Comparison of ENCODE assay signal across 24 cellular contexts in the genomic region with DNA sequence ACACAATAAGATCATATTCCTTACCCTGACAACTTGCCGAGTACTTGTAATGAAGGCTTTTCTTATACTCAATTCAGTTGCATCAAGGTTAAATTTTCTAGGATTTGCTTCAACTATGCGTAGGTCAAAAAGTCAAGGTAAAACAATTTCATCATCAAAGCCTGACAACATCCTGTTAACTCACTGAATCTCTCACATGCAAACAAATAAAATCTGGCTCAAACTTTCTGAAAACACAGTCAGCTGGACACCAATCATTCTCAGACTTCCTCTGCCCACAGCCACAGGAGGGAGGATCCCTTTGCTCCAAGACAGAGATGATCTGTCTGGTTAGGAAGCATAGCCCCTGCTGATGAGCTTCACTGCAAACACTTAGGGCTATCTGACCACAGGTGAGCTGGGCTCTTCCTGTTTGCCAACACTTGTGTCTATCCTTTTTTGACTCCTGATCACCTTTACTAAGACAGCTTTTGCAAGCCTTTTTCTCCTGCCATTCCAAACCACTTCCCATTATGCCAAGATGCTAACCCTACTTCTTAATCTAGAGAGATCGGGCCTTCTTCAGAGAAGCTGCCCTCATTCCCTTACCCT. TPM values are rescaled to one million over a fixed set of nuclear protein-coding genes. Genes with fewer than 3 reads are reported as not detected.
"Had no signal": no experiment of that assay in that cellular context is flagged by ENCODE, and none has a peak within 500 bp of the region (broad histone marks: within the 10 kb centered on the region; RNA-seq: fewer than 3 reads in every experiment).

No MANE protein-coding gene starts in this region.

- H3K4me1 ChIP-seq: colonic mucosa, esophagus squamous epithelium, lower lobe of right lung, psoas muscle, transverse colon had no signal

- H3K9me3 ChIP-seq: colonic mucosa, esophagus squamous epithelium, lower lobe of right lung, ovary, psoas muscle, spleen, transverse colon, upper lobe of right lung, uterus had no signal

- H3K4me3 ChIP-seq: colonic mucosa, esophagus squamous epithelium, lower lobe of right lung, ovary, psoas muscle, skin epidermis, spleen, transverse colon, upper lobe of right lung, uterus had no signal

- H3K9me3 Mint-ChIP-seq: immature natural killer cell; naive thymus-derived CD8-positive, alpha-beta T cell; stimulated activated naive CD8-positive, alpha-beta T cell treated with anti-CD3 and anti-CD28 coated beads, Interleukin-15, Interleukin-2, amounts not matched to agents 100 ng/mL and 50 ng/mL, for 24 hours had no signal

- H3K36me3 ChIP-seq: colonic mucosa, ovary, uterus had no signal

- ATAC-seq: left ventricle myocardium superior; lower lobe of right lung; naive thymus-derived CD8-positive, alpha-beta T cell; psoas muscle; right cardiac atrium; stimulated activated naive B cell treated with anti-CD40 and anti-IgM and Interleukin-4, amounts not matched to agents 10 μg/mL and 1 μg/mL and 100 μg/mL, for 72 hours; upper lobe of right lung had no signal

- H3K27ac Mint-ChIP-seq: immature natural killer cell; stimulated activated naive B cell treated with anti-CD40 and anti-IgM and Interleukin-4, amounts not matched to agents 10 μg/mL and 1 μg/mL and 100 μg/mL, for 72 hours; stimulated activated naive CD8-positive, alpha-beta T cell treated with anti-CD3 and anti-CD28 coated beads, Interleukin-15, Interleukin-2, amounts not matched to agents 100 ng/mL and 50 ng/mL, for 24 hours had no signal

- H3K27ac ChIP-seq: colonic mucosa, esophagus squamous epithelium, lower lobe of right lung, psoas muscle, skin epidermis, spleen, transverse colon, upper lobe of right lung, uterus had no signal

- DNase-seq: colonic mucosa; dermis blood vessel endothelial cell; effector memory CD4-positive, alpha-beta T cell; erythroblast; esophagus squamous epithelium; hypothalamus; immature natural killer cell; left ventricle myocardium superior; lower lobe of right lung; naive thymus-derived CD8-positive, alpha-beta T cell; occipital lobe; ovary; posterior cingulate gyrus; psoas muscle; right cardiac atrium; spleen; stimulated activated CD4-positive, alpha-beta T cell treated with anti-CD3 and anti-CD28 coated beads, Interleukin-4, amount 100 ng/mL, for 4 hours; stimulated activated naive B cell treated with anti-CD40 and anti-IgM and Interleukin-4, amounts not matched to agents 10 μg/mL and 1 μg/mL and 100 μg/mL, for 72 hours; transverse colon; upper lobe of right lung; uterus had no signal

- H3K27me3 ChIP-seq: colonic mucosa, esophagus squamous epithelium, ovary, spleen, transverse colon, upper lobe of right lung, uterus had no signal

- H3K27me3 Mint-ChIP-seq: naive thymus-derived CD8-positive, alpha-beta T cell; stimulated activated naive B cell treated with anti-CD40 and anti-IgM and Interleukin-4, amounts not matched to agents 10 μg/mL and 1 μg/mL and 100 μg/mL, for 72 hours; stimulated activated naive CD8-positive, alpha-beta T cell treated with anti-CD3 and anti-CD28 coated beads, Interleukin-15, Interleukin-2, amounts not matched to agents 100 ng/mL and 50 ng/mL, for 24 hours had no signal

- H3K4me3 Mint-ChIP-seq: immature natural killer cell; naive thymus-derived CD8-positive, alpha-beta T cell; stimulated activated naive B cell treated with anti-CD40 and anti-IgM and Interleukin-4, amounts not matched to agents 10 μg/mL and 1 μg/mL and 100 μg/mL, for 72 hours; stimulated activated naive CD8-positive, alpha-beta T cell treated with anti-CD3 and anti-CD28 coated beads, Interleukin-15, Interleukin-2, amounts not matched to agents 100 ng/mL and 50 ng/mL, for 24 hours had no signal

RNA-seq across cellular contexts. Expression of gene MR1, which starts 31.1 kb away (rescaled TPM):
- polyA plus RNA-seq: neural cell had no signal
